In the genomic region with DNA sequence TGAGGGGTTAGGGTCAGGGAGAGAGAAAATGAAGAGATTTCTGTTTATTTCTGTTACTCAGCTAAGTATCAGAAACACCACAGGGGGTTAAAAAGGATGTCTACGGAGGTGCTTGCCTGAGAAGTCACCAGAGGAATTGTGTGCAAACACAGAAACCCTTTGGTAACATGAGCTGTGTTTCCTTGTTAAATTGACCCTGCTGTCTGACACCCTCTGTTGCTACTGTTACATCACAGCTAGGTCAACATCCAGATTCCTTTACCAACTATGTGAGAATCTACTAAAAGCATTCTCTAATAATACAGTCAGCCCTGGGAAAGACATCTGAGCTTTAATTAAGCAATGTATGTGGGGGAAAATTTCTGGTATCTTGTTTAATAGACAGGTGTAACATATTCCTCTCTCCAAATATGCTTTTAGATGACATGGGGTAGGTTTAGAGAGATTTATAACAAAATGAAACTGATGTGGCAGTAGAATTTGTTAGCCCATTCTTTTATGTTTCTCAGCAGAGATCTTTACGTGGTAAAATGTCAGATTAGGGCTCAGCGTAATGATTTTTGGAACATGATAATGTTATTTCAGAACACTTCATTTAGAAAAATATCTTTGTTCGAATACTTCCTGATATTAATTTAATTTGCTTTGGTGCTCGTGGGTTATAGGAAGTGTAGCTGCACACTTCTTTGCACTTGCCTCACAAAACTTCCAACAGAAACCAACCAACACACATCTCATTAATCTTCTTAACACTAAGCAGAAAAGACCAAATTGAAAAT, we compare ENCODE assay signal across 9 cellular contexts.
A peak's percentile ranks its signal among the peaks of the same experiment; 100 is the strongest.
DNase-seq lines count a peak whose midpoint lies in the region; ATAC-seq, FAIRE-seq and TF ChIP-seq lines count a peak whose summit lies in the region.
"Had no signal": no experiment of that assay in that cellular context is flagged by ENCODE, and none has a peak within 500 bp of the region (broad histone marks: within the 10 kb centered on the region; RNA-seq: fewer than 3 reads in every experiment).

No MANE protein-coding gene starts in this region.

- H3K4me1 ChIP-seq in right atrium auricular region (peaks cover 0 to 6% of the 10 kb centered on the region in 2 donors), HepG2 (ENCODE audit: insufficient read depth, low read length) (peaks cover 91% of the 10 kb centered on the region), aorta (ENCODE audit: control insufficient read depth in 1 of 2, insufficient read depth in 2 of 2, low read length in 2 of 2) (peaks cover 0 to 2% of the 10 kb centered on the region in 2 donors)

- TF ChIP-seq RAD21 in HepG2 (CRISPR knock-in tag; IDR thresholded peaks at IDR 0.05), result no peak

- WGBS in HepG2 (ENCODE audit: low lambda C conversion rate), result 21% methylated on average over 5 of the region's 5 CpGs
- WGBS in aorta, 2 donors, result 21 to 22% methylated on average over 5 of the region's 5 CpGs

- no peak for TF ChIP-seq POLR2A in HepG2 (IDR thresholded peaks at IDR 0.05; ENCODE audit: insufficient read depth in 1 of 2, low read depth in 2 of 2, low read length in 2 of 2)

- peak; percentile 52 for ATAC-seq in Right ventricle myocardium superior (ENCODE audit: poor library complexity)
- peak; percentile 96 for ATAC-seq in HepG2
- peak; percentile 56 for ATAC-seq in aorta (ENCODE audit: low FRiP score)
- ATAC-seq: activated CD8-positive, alpha-beta memory T cell treated with anti-CD3 and anti-CD28 coated beads, Interleukin-2, amount 10 ng/mL, durations not matched to agents 7 days and 5 days had no signal

- no peak overlapping the region for H2AFZ ChIP-seq in HepG2 (ENCODE audit: low read length)

- POLR2A ChIA-PET in HepG2 (lab: Yijun Ruan, JAX) (interaction anchor here (0.7 to 3.5 kb wide), 20 partner anchors 8 to 176 kb away, joined by 3 to 25 read pairs (median 6); partner anchors contain the start of gene AHR), GM10248 (lab: Yijun Ruan, JAX) (no interaction called here)

- no peaks in the 10 kb centered on the region for H4K20me1 ChIP-seq in HepG2 (ENCODE audit: insufficient read depth, low read length)

- H3K4me3 ChIP-seq in right atrium auricular region, result peak overlapping the region in 1 of 2 donors; percentile 23
- no peak overlapping the region for H3K4me3 ChIP-seq in astrocyte of the cerebellum (ENCODE audit: low read depth, low read length)
- H3K4me3 ChIP-seq in HepG2 (replicated peaks in 1 of 3; ENCODE audit: insufficient read depth in 1 of 3, low read depth in 2 of 3, low read length in 3 of 3), result peak overlapping the region in 2 of 3 experiments; percentile 20 to 23; a peak in 2 of 6 replicates
- H3K4me3 ChIP-seq in aorta (ENCODE audit: low read length in 2 of 2), result peak overlapping the region in 1 of 2 donors; percentile 26

- TF ChIP-seq CTCF in right atrium auricular region (IDR thresholded peaks at IDR 0.05) (no peak), astrocyte of the cerebellum (IDR thresholded peaks at IDR 0.05; ENCODE audit: low read depth, low read length, missing control alignments) (no peak), HepG2 (CRISPR knock-in tag; IDR thresholded peaks at IDR 0.05) (no peak), GM10248 (IDR thresholded peaks at IDR 0.05; ENCODE audit: control extremely low read depth, extremely low read depth, low read depth, missing control alignments) (no peak)

- CTCF ChIA-PET in HepG2 (lab: Yijun Ruan, JAX; ENCODE audit: low intra/inter-chr PET ratio, low total read pairs) (no interaction called here), GM10248 (lab: Yijun Ruan, JAX) (interaction anchor here (0.9 to 3.0 kb wide), 7 partner anchors 8 to 171 kb away, joined by 3 to 13 read pairs (median 6); no protein-coding TSS in a partner anchor)

- intact Hi-C loops in Right ventricle myocardium superior (cut with DNase I), result no loop called here
- intact Hi-C loops in HepG2 (cut with micrococcal nuclease; ENCODE audit: unreplicated experiment), result loop anchor here (1.0 to 5.0 kb wide), 5 partner anchors 33 to 170 kb away; no protein-coding TSS in a partner anchor
- intact Hi-C loops in aorta (cut with DNase I), result no loop called here

- TSS peak; percentile 74 for BruUV-seq in HepG2 (replicated peaks; lab: Mats Ljungman, UMichigan)

- H3K27ac ChIP-seq in right atrium auricular region (no peak overlapping the region), HepG2 (ENCODE audit: extremely low read length, insufficient read depth, low read length) (peak overlapping the region; percentile 86), aorta (ENCODE audit: low read depth in 1 of 2, low read length in 2 of 2) (no peak overlapping the region)

- peak overlapping the region; percentile 66 for H3K4me2 ChIP-seq in HepG2 (ENCODE audit: low read depth, low read length)

- DNase-seq in Right ventricle myocardium superior, result no peak
- no peak for DNase-seq in right atrium auricular region (ENCODE audit: low spot score)
- peak; percentile 64 for DNase-seq in astrocyte of the cerebellum (ENCODE audit: low read depth)
- peak; percentile 98 for DNase-seq in HepG2 (ENCODE audit: low spot score)
- DNase-seq in aorta, result no peak
- DNase-seq in GM10248 (ENCODE audit: extremely low spot score), result no peak
- no peak for DNase-seq in NK-92 (lab: John Stamatoyannopoulos, UW; ENCODE audit: unreplicated experiment)
- DNase-seq in activated naive CD4-positive, alpha-beta T cell (lab: John Stamatoyannopoulos, UW), result no peak
- DNase-seq: activated CD8-positive, alpha-beta memory T cell treated with anti-CD3 and anti-CD28 coated beads, Interleukin-2, amount 10 ng/mL, durations not matched to agents 7 days and 5 days had no signal

- H3K27me3 ChIP-seq in right atrium auricular region (no peaks in the 10 kb centered on the region), HepG2 (ENCODE audit: control insufficient read depth in 1 of 2, insufficient read depth in 2 of 2, low read length in 2 of 2) (no peaks in the 10 kb centered on the region), aorta (ENCODE audit: control insufficient read depth in 1 of 2, insufficient read depth in 2 of 2, low read length in 1 of 2) (no peaks in the 10 kb centered on the region)

- peak; percentile 94 for FAIRE-seq in HepG2 (lab: Jason Lieb, UNC)

- no peaks in the 10 kb centered on the region for H3K36me3 ChIP-seq in right atrium auricular region
- no peaks in the 10 kb centered on the region for H3K36me3 ChIP-seq in HepG2 (replicated peaks in 1 of 2; ENCODE audit: control insufficient read depth in 1 of 2, insufficient read depth in 2 of 2, low read length in 2 of 2)
- H3K36me3 ChIP-seq in aorta (ENCODE audit: control insufficient read depth in 1 of 2, insufficient read depth in 2 of 2, low read length in 1 of 2), result no peaks in the 10 kb centered on the region

- H3K9ac ChIP-seq in HepG2 (ENCODE audit: insufficient read depth, low read depth, low read length), result peak overlapping the region; percentile 63

- TF ChIP-seq EP300 in HepG2 (IDR thresholded peaks at IDR 0.05; ENCODE audit: low read depth in 2 of 2, low read length in 2 of 2) (peak; percentile 80 to 98), HepG2 (CRISPR knock-in tag; IDR thresholded peaks at IDR 0.05; ENCODE audit: borderline replicate concordance) (peak; percentile 97)

- peaks cover 17% of the 10 kb centered on the region for H3K79me2 ChIP-seq in HepG2 (ENCODE audit: insufficient read depth, low read length)

- H3K9me3 ChIP-seq in right atrium auricular region (no peaks in the 10 kb centered on the region), HepG2 (ENCODE audit: low read length) (no peaks in the 10 kb centered on the region), aorta (ENCODE audit: control insufficient read depth, low read length) (no peaks in the 10 kb centered on the region)

- in situ Hi-C loops in astrocyte of the cerebellum (cut with HindIII; ENCODE audit: low sequenced_read_pairs), result no loop called here
- in situ Hi-C loops in HepG2 (cut with HindIII; ENCODE audit: extremely low pct_ligation_motif_present, low pct_unique_long_range_greater_than_20kb), result no loop called here

TF ChIP-seq in HepG2, 621 proteins besides CTCF, POLR2A, EP300 and RAD21 (continues in another document):
- TF ChIP-seq ERF (CRISPR knock-in tag; IDR thresholded peaks at IDR 0.05), result peak; percentile 94
- peak; percentile 98 for TF ChIP-seq GATAD2A (CRISPR knock-in tag; IDR thresholded peaks at IDR 0.05)
- peak; percentile 79 for TF ChIP-seq FOXK2 (IDR thresholded peaks at IDR 0.05)
- peak; percentile 97 for TF ChIP-seq ZMYM4 (CRISPR knock-in tag; IDR thresholded peaks at IDR 0.05)
- peak; percentile 58; the same call in 1 of the 2 replicates for TF ChIP-seq MEIS1 (CRISPR knock-in tag; IDR thresholded peaks at IDR 0.05; ENCODE audit: borderline replicate concordance)
- TF ChIP-seq ATF3 (CRISPR knock-in tag; IDR thresholded peaks at IDR 0.05), result peak; percentile 90
- peak; percentile 81; the same call in 1 of the 2 replicates for TF ChIP-seq ZHX1 (CRISPR knock-in tag; IDR thresholded peaks at IDR 0.05; ENCODE audit: low read depth)
- TF ChIP-seq CREM (IDR thresholded peaks at IDR 0.05), result peak; percentile 93
- no peak for TF ChIP-seq CREM (CRISPR knock-in tag; IDR thresholded peaks at IDR 0.05)
- TF ChIP-seq HDAC1 (CRISPR knock-in tag; IDR thresholded peaks at IDR 0.05), result peak; percentile 80
- no peak for TF ChIP-seq FOXC1 (CRISPR knock-in tag; IDR thresholded peaks at IDR 0.05; ENCODE audit: borderline replicate concordance)
- peak; percentile 68 to 75; a peak in 3 of 4 replicates for TF ChIP-seq NR2F1 (CRISPR knock-in tag; IDR thresholded peaks at IDR 0.05)

Comparison
In these comparisons a context has a peak if more than half of its experiments do, and no peak if none do; other contexts are left out.
1. DNase-seq: peak in astrocyte of the cerebellum (single experiment) and HepG2 (single experiment); none in Right ventricle myocardium superior (single experiment), right atrium auricular region (single experiment), aorta (0 of 2), GM10248 (single experiment), NK-92 (single experiment) and activated naive CD4-positive, alpha-beta T cell (0 of 4).
2. Peak in every context shown above with its lines, with median percentiles within 50 percentile points of each other: ATAC-seq.